ENCODE assay signal across 8 cellular contexts in the genomic region with DNA sequence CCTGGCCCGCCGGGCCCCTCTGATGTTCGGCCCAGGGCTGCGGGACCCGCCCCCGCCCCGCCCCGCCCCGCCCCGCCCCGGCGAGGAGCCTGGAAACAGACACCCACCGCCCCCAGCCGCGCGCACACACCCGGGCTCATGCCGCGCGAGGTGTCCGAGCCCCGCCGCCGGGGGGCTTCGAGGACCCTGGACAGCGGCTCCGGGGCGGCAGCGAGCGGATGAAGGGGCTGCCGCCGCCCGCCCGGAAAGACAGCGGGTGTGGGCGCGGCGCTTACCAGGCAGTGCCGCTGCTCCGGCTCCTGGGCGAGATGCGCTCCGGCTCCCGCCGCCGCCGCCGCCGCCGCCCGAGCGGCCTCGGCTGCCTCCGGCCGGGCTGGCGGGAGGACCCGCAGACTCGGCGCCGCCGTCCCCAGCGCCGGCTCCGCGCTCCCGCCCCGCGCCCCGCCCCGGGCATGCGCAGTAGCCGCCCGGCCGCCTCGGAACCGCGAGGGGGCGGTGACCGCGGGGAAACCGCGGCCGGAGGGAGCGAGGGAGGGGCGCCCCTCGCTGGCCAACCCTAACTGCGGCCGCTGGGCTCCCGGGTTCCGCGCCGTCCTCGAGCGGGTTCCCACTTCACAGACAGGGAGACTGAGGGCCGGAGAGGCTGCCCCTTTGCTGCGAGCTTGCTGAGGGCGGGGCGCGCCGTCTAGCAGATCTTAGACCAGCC. TPM values are rescaled to one million over a fixed set of nuclear protein-coding genes. Genes with fewer than 3 reads are reported as not detected.
DNase-seq lines count a peak whose midpoint lies in the region; ATAC-seq and TF ChIP-seq lines count a peak whose summit lies in the region.

GPRIN1 (minus strand) TSS at position 433 of the 706 bp plus-strand sequence. CDS start 10,322 bp downstream, outside the sequence.

- peak within 1 kb of the TSS; percentile 59 for H3K9ac ChIP-seq in fibroblast of lung (ENCODE audit: insufficient read depth, low read length)

- peaks cover 33% of the 10 kb centered on the region for H3K4me1 Mint-ChIP-seq in neural crest cell

- in situ Hi-C loops in transverse colon (cut with MboI; ENCODE audit: low pct_ligation_motif_present in 1 of 4, low pct_unique_long_range_greater_than_20kb in 1 of 4, low sequenced_read_pairs in 3 of 4) = no loop called here

- H3K36me3 ChIP-seq in fibroblast of lung (ENCODE audit: control insufficient read depth, insufficient read depth, low read length) (no peaks in the 10 kb centered on the region), transverse colon (no peaks in the 10 kb centered on the region)

- ATAC-seq in GM19023 (IDR thresholded peaks at IDR 0.05; ENCODE audit: unreplicated experiment) = peak; percentile 82
- ATAC-seq in HG03135 (IDR thresholded peaks at IDR 0.05; ENCODE audit: unreplicated experiment) = peak; percentile 55

- H3K4me3 Mint-ChIP-seq in neural crest cell = peak within 1 kb of the TSS; percentile 98

- DNase-seq in C1 segment of cervical spinal cord (lab: John Stamatoyannopoulos, UW) = peak in 10 of 14 donors; percentile 3 to 76 (median 26)
- peak; percentile 56 for DNase-seq in NCI-H748 treated with DMSO at 0.1 percent for 48 hours (lab: John Stamatoyannopoulos, UW)
- DNase-seq in activated T-cell treated with anti-CD3 and anti-CD28 coated beads for 4 hours = peak; percentile 36
- peak; percentile 29 to 45 for DNase-seq in fibroblast of lung (ENCODE audit: low read depth in 2 of 2)
- peak; percentile 70 for DNase-seq in neural crest cell (ENCODE audit: low read depth, low spot score)
- peak; percentile 44 for DNase-seq in transverse colon

- H3K27ac ChIP-seq in fibroblast of lung (ENCODE audit: insufficient read depth, low read length) (no peak within 1 kb of the TSS), transverse colon (peak within 1 kb of the TSS in 2 of 4 donors; percentile 18 to 53)

- TF ChIP-seq CTCF in fibroblast of lung (conservative IDR thresholded peaks at IDR 0.05 in 1 of 2, IDR thresholded peaks at IDR 0.05 in 1 of 2; ENCODE audit: low read depth in 1 of 2, low read length in 2 of 2) (peak in 1 of 2 donors; percentile 26), neural crest cell (conservative IDR thresholded peaks at IDR 0.05) (peak; percentile 37), transverse colon (IDR thresholded peaks at IDR 0.05) (peak in 2 of 5 experiments; percentile 10 to 19)

- no peaks in the 10 kb centered on the region for H3K9me3 Mint-ChIP-seq in neural crest cell

- no peaks in the 10 kb centered on the region for H3K9me3 ChIP-seq in fibroblast of lung (ENCODE audit: control insufficient read depth, insufficient read depth, low read depth, low read length)
- no peaks in the 10 kb centered on the region for H3K9me3 ChIP-seq in transverse colon

- TF ChIP-seq EP300 in transverse colon (IDR thresholded peaks at IDR 0.05; ENCODE audit: low read depth) = no peak

- intact Hi-C loops in transverse colon (cut with DNase I; ENCODE audit: low total_unique reads) = no loop called here

- no peak for TF ChIP-seq POLR2A in transverse colon (IDR thresholded peaks at IDR 0.05)

- H3K27me3 Mint-ChIP-seq in neural crest cell (ENCODE audit: low read depth) = peaks cover 34% of the 10 kb centered on the region

- H3K27me3 ChIP-seq in fibroblast of lung (ENCODE audit: control insufficient read depth, insufficient read depth, low read length) (no peaks in the 10 kb centered on the region), transverse colon (peaks cover 27% of the 10 kb centered on the region)

- no peaks in the 10 kb centered on the region for H3K79me2 ChIP-seq in fibroblast of lung (ENCODE audit: control insufficient read depth, insufficient read depth, low read length)

- H4K20me1 ChIP-seq in fibroblast of lung (ENCODE audit: control insufficient read depth, extremely low read depth, insufficient read depth, low read length) = no peaks in the 10 kb centered on the region

- H3K27ac Mint-ChIP-seq in neural crest cell (ENCODE audit: unreplicated experiment) = peak within 1 kb of the TSS; percentile 98

- H3K4me3 ChIP-seq in fibroblast of lung (replicated peaks in 1 of 4; ENCODE audit: control extremely low read depth in 1 of 4, insufficient read depth in 1 of 4, low read depth in 3 of 4, low read length in 4 of 4) (peak within 1 kb of the TSS; percentile 45 to 71 (median 61)), transverse colon (peak within 1 kb of the TSS; percentile 45 to 72 (median 58))

- peak within 1 kb of the TSS; percentile 82 for H3K4me2 ChIP-seq in fibroblast of lung (ENCODE audit: extremely low read depth, insufficient read depth, low read length)

- no peaks in the 10 kb centered on the region for H3K36me3 Mint-ChIP-seq in neural crest cell (ENCODE audit: low read depth)

- peak within 1 kb of the TSS; percentile 69 for H2AFZ ChIP-seq in fibroblast of lung (ENCODE audit: low read length)

- H3K4me1 ChIP-seq in fibroblast of lung (ENCODE audit: control insufficient read depth, extremely low read depth, insufficient read depth, low read length) (peaks cover 13% of the 10 kb centered on the region), transverse colon (peaks cover 0 to 13% (median 10%) of the 10 kb centered on the region in 4 donors)

- 0% methylated on average over 1 of the region's 100 CpGs; no CpG with 5 or more reads in 1 of the 2 donors for WGBS in transverse colon (ENCODE audit: low coverage in 1 of 2), 2 donors

RNA-seq across cellular contexts. Expression of gene GPRIN1, which starts in this region (rescaled TPM):
- total RNA-seq in fibroblast of lung (4.9 and 6.3 TPM in 2 replicates), neural crest cell (35.9 and 39.0 TPM in 2 replicates), transverse colon (1 to 10 TPM; 1.6 to 9.7 (median 3.6) TPM)
- 1.9 and 5.0 TPM in 2 replicates for polyA plus RNA-seq in fibroblast of lung
- polyA plus RNA-seq in fibroblast of lung (2012) = 4.0 and 10.0 TPM in 2 replicates
- polyA minus RNA-seq in fibroblast of lung (ENCODE audit: low replicate concordance) = 2.1 and 12.3 TPM in 2 replicates
